1 cellular context compared by ENCODE assay signal in the genomic region with DNA sequence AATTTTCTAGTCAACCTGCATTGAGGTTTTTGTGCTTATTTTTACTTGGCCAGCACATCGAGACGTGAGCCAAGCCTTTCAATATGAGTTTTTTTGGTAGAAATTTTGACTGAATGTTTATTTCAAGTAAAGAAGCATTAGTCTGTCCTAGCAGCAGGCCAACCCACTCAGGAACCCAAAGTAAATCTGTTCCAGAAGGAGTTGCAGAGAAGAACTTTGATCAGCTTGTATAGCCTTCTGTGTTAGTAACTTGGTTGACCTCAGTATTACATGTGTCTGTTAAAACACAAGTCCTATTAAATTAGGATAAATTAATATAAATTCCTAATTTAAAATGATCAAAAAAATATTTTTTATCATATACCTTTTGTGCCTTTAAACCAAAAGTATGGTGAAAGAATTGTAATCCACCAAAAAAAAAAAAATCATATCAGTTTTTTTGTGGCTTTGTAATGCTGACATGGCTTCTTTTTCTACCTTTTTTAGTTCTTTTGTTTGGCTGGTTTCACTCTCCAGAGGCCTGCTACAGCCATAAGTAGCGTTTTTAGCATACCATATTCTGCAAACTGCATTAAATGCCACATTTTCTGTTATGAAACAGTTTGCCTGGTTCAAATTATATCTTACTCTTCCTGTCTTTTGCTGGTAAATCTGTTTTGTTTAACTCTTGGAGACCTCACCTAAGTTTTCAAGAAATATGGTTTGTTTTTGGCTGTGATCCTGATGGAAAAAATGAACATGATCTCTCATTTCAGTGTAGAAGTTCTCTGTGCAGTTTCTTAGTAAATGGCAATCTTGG.
TF ChIP-seq lines count a peak whose summit lies in the region.

No MANE protein-coding gene starts in this region.

TF ChIP-seq in IMR-90, 13 proteins besides CTCF, POLR2A, EP300 and RAD21 (continued from another document):
- TF ChIP-seq ELK1 (IDR thresholded peaks at IDR 0.05; ENCODE audit: borderline replicate concordance, low read depth, low read length) (no peak), MAFK (IDR thresholded peaks at IDR 0.05; ENCODE audit: low read depth, low read length) (peak; percentile 41)
